Comparison of ENCODE assay signal across 10 cellular contexts in the genomic region with DNA sequence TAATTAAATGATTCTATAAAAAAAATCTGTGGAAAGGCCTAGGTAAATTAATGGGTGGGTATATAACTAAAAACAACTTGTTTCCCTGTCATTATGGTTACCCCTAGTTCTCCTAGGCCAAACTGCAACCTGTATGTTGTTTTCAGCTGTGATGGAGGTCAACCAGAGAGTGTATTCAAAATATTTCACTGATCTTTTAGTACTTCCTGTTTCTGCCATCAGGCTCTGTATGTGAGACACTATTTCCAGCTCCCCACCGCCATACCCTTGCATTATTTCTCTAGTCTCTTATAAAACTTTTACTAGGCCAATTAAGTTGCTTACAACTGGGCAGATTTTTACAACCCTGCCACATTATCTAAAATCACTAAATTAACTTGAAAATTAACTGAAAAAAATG. TPM values are rescaled to one million over a fixed set of nuclear protein-coding genes. Genes with fewer than 3 reads are reported as not detected.
DNase-seq lines count a peak whose midpoint lies in the region; ATAC-seq and TF ChIP-seq lines count a peak whose summit lies in the region.
"Had no signal": no experiment of that assay in that cellular context is flagged by ENCODE, and none has a peak within 500 bp of the region (broad histone marks: within the 10 kb centered on the region; RNA-seq: fewer than 3 reads in every experiment).

No MANE protein-coding gene starts in this region.

- peaks cover 13% of the 10 kb centered on the region for H3K4me1 Mint-ChIP-seq in WTC11

- CTCF ChIA-PET in WTC11 (lab: Charles Lee): interaction anchor here (1.9 kb wide), 1 partner anchor 317 kb away, joined by 4 read pairs; no protein-coding TSS in a partner anchor

- ATAC-seq in GM18508 (IDR thresholded peaks at IDR 0.05; ENCODE audit: insufficient read depth, unreplicated experiment): peak; percentile 52
- peak; percentile 75 for ATAC-seq in GM21526 (IDR thresholded peaks at IDR 0.05; ENCODE audit: low FRiP score, unreplicated experiment)
- ATAC-seq in HG03280 (IDR thresholded peaks at IDR 0.05; ENCODE audit: unreplicated experiment): peak; percentile 59
- ATAC-seq in WTC11: no peak

- H3K4me3 Mint-ChIP-seq in WTC11: no peak overlapping the region

- peak overlapping the region; percentile 41 for H3K27ac Mint-ChIP-seq in WTC11

- no peak overlapping the region for H3K27ac ChIP-seq in ascending aorta
- H3K27ac ChIP-seq: colonic mucosa had no signal

- H3K36me3 ChIP-seq in ascending aorta: peaks cover 14 to 27% of the 10 kb centered on the region in 2 donors
- H3K36me3 ChIP-seq: colonic mucosa had no signal

- intact Hi-C loops in ascending aorta (cut with DNase I): no loop called here

- POLR2A ChIA-PET in WTC11 (lab: Charles Lee): no interaction called here

- peaks cover 24% of the 10 kb centered on the region for H3K36me3 Mint-ChIP-seq in WTC11

- H3K4me1 ChIP-seq in ascending aorta: peaks cover 0 to 6% of the 10 kb centered on the region in 2 donors
- H3K4me1 ChIP-seq: colonic mucosa had no signal

- TF ChIP-seq CTCF in WTC11 (IDR thresholded peaks at IDR 0.05) (no peak), ascending aorta (IDR thresholded peaks at IDR 0.05) (no peak)

- H3K4me3 ChIP-seq in ascending aorta: no peak overlapping the region
- H3K4me3 ChIP-seq: colonic mucosa had no signal

- DNase-seq in WTC11 (ENCODE audit: low spot score) (no peak), hippocampal formation (lab: John Stamatoyannopoulos, UW) (no peak), ascending aorta (ENCODE audit: low spot score in 2 of 2) (no peak), NCI-H526 treated with DMSO at 0.1 percent for 48 hours (lab: John Stamatoyannopoulos, UW) (no peak), 8988T (no peak)
- DNase-seq: colonic mucosa; stimulated activated naive CD4-positive, alpha-beta T cell had no signal

- no peaks in the 10 kb centered on the region for H3K9me3 ChIP-seq in ascending aorta
- H3K9me3 ChIP-seq: colonic mucosa had no signal

- H3K27me3 Mint-ChIP-seq in WTC11 (ENCODE audit: low read depth): no peaks in the 10 kb centered on the region

- no peaks in the 10 kb centered on the region for H3K27me3 ChIP-seq in ascending aorta
- H3K27me3 ChIP-seq: colonic mucosa had no signal

- H3K9me3 Mint-ChIP-seq in WTC11: no peaks in the 10 kb centered on the region

TF ChIP-seq in WTC11, 78 proteins besides CTCF, POLR2A, EP300 and RAD21:
- no peak for TF ChIP-seq RORB (CRISPR knock-in tag; IDR thresholded peaks at IDR 0.05)
- TF ChIP-seq, protein P1, sequence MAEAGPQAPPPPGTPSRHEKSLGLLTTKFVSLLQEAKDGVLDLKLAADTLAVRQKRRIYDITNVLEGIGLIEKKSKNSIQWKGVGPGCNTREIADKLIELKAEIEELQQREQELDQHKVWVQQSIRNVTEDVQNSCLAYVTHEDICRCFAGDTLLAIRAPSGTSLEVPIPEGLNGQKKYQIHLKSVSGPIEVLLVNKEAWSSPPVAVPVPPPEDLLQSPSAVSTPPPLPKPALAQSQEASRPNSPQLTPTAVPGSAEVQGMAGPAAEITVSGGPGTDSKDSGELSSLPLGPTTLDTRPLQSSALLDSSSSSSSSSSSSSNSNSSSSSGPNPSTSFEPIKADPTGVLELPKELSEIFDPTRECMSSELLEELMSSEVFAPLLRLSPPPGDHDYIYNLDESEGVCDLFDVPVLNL (CRISPR knock-in tag; IDR thresholded peaks at IDR 0.05; ENCODE audit: borderline replicate concordance, low read depth): no peak
- no peak for TF ChIP-seq ZBTB21 (CRISPR knock-in tag; IDR thresholded peaks at IDR 0.05; ENCODE audit: borderline replicate concordance)
- TF ChIP-seq CREM (CRISPR knock-in tag; IDR thresholded peaks at IDR 0.05): no peak
- no peak for TF ChIP-seq ZNF263 (CRISPR knock-in tag; IDR thresholded peaks at IDR 0.05; ENCODE audit: low read depth)
- TF ChIP-seq, protein P2, sequence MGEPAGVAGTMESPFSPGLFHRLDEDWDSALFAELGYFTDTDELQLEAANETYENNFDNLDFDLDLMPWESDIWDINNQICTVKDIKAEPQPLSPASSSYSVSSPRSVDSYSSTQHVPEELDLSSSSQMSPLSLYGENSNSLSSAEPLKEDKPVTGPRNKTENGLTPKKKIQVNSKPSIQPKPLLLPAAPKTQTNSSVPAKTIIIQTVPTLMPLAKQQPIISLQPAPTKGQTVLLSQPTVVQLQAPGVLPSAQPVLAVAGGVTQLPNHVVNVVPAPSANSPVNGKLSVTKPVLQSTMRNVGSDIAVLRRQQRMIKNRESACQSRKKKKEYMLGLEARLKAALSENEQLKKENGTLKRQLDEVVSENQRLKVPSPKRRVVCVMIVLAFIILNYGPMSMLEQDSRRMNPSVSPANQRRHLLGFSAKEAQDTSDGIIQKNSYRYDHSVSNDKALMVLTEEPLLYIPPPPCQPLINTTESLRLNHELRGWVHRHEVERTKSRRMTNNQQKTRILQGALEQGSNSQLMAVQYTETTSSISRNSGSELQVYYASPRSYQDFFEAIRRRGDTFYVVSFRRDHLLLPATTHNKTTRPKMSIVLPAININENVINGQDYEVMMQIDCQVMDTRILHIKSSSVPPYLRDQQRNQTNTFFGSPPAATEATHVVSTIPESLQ (CRISPR knock-in tag; IDR thresholded peaks at IDR 0.05): no peak
- no peak for TF ChIP-seq GRHL2 (CRISPR knock-in tag; IDR thresholded peaks at IDR 0.05; ENCODE audit: insufficient replicate concordance, severe bottlenecking)
- TF ChIP-seq, protein P3, sequence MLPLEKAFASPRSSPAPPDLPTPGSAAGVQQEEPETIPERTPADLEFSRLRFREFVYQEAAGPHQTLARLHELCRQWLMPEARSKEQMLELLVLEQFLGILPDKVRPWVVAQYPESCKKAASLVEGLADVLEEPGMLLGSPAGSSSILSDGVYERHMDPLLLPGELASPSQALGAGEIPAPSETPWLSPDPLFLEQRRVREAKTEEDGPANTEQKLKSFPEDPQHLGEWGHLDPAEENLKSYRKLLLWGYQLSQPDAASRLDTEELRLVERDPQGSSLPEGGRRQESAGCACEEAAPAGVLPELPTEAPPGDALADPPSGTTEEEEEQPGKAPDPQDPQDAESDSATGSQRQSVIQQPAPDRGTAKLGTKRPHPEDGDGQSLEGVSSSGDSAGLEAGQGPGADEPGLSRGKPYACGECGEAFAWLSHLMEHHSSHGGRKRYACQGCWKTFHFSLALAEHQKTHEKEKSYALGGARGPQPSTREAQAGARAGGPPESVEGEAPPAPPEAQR (CRISPR knock-in tag; IDR thresholded peaks at IDR 0.05): no peak
- TF ChIP-seq SOX15 (CRISPR knock-in tag; IDR thresholded peaks at IDR 0.05): no peak
- TF ChIP-seq, protein P4, sequence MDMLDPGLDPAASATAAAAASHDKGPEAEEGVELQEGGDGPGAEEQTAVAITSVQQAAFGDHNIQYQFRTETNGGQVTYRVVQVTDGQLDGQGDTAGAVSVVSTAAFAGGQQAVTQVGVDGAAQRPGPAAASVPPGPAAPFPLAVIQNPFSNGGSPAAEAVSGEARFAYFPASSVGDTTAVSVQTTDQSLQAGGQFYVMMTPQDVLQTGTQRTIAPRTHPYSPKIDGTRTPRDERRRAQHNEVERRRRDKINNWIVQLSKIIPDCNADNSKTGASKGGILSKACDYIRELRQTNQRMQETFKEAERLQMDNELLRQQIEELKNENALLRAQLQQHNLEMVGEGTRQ (CRISPR knock-in tag; IDR thresholded peaks at IDR 0.05): no peak
- no peak for TF ChIP-seq ZNF232 (CRISPR knock-in tag; IDR thresholded peaks at IDR 0.05)
- no peak for TF ChIP-seq ZNF416 (CRISPR knock-in tag; IDR thresholded peaks at IDR 0.05)
- no peak for TF ChIP-seq ZNF121 (CRISPR knock-in tag; IDR thresholded peaks at IDR 0.05)
- TF ChIP-seq ZNF423 (CRISPR knock-in tag; IDR thresholded peaks at IDR 0.05): no peak
- no peak for TF ChIP-seq NR2C2 (CRISPR knock-in tag; IDR thresholded peaks at IDR 0.05)
- TF ChIP-seq ZNF219 (CRISPR knock-in tag; IDR thresholded peaks at IDR 0.05; ENCODE audit: borderline replicate concordance): no peak

RNA-seq across cellular contexts. Expression of a gene that starts 21.0 kb away (rescaled TPM):
- total RNA-seq in WTC11 (2021) (0.16 to 0.46 TPM (median 0.34 TPM) in 3 replicates), ascending aorta (2.0 TPM)
